Comparison of ENCODE assay signal across 1 cellular context in genomic region chr11:104897891-104898684, GRCh38.
TF ChIP-seq lines count a peak whose summit lies in the region.

Gene CASP12, minus strand, starts transcription at chr11:104898460.

TF ChIP-seq in GM12878, 131 proteins besides CTCF, POLR2A, EP300 and RAD21 (continued from another document):
- no peak for TF ChIP-seq EED (IDR thresholded peaks at IDR 0.05; ENCODE audit: low read depth)
- 0 out of 2 replicates have a peak, but pooled peaks have one; percentile 27 for TF ChIP-seq PAX5 (IDR thresholded peaks at IDR 0.05; ENCODE audit: borderline replicate concordance, low read depth, low read length)
- TF ChIP-seq NR2F1 (conservative IDR thresholded peaks at IDR 0.05) = no peak
